Comparison of ENCODE assay signal across 1 cellular context in genomic region chr12:123396954-123397353, GRCh38.
TF ChIP-seq lines count a peak whose summit lies in the region.

No MANE protein-coding gene starts in this region.

TF ChIP-seq in IMR-90, 13 proteins besides CTCF, POLR2A, EP300 and RAD21:
- TF ChIP-seq NFE2L2 (IDR thresholded peaks at IDR 0.05; ENCODE audit: low read depth, low read length) (no peak), BHLHE40 (IDR thresholded peaks at IDR 0.05; ENCODE audit: low read depth, low read length) (no peak), MXI1 (IDR thresholded peaks at IDR 0.05; ENCODE audit: borderline replicate concordance, low read depth, low read length) (no peak), MAFK (IDR thresholded peaks at IDR 0.05; ENCODE audit: low read depth, low read length) (no peak), SMC3 (IDR thresholded peaks at IDR 0.05; ENCODE audit: low read depth, low read length) (no peak), CEBPB (IDR thresholded peaks at IDR 0.05; ENCODE audit: low read depth, low read length) (no peak), RCOR1 (IDR thresholded peaks at IDR 0.05; ENCODE audit: insufficient replicate concordance, low read length) (no peak), RFX5 (IDR thresholded peaks at IDR 0.05; ENCODE audit: low read depth, low read length) (no peak)
- TF ChIP-seq, protein P1, sequence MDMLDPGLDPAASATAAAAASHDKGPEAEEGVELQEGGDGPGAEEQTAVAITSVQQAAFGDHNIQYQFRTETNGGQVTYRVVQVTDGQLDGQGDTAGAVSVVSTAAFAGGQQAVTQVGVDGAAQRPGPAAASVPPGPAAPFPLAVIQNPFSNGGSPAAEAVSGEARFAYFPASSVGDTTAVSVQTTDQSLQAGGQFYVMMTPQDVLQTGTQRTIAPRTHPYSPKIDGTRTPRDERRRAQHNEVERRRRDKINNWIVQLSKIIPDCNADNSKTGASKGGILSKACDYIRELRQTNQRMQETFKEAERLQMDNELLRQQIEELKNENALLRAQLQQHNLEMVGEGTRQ (IDR thresholded peaks at IDR 0.05; ENCODE audit: low read depth, low read length) = no peak
